ENCODE assay signal across 8 cellular contexts in the genomic region with DNA sequence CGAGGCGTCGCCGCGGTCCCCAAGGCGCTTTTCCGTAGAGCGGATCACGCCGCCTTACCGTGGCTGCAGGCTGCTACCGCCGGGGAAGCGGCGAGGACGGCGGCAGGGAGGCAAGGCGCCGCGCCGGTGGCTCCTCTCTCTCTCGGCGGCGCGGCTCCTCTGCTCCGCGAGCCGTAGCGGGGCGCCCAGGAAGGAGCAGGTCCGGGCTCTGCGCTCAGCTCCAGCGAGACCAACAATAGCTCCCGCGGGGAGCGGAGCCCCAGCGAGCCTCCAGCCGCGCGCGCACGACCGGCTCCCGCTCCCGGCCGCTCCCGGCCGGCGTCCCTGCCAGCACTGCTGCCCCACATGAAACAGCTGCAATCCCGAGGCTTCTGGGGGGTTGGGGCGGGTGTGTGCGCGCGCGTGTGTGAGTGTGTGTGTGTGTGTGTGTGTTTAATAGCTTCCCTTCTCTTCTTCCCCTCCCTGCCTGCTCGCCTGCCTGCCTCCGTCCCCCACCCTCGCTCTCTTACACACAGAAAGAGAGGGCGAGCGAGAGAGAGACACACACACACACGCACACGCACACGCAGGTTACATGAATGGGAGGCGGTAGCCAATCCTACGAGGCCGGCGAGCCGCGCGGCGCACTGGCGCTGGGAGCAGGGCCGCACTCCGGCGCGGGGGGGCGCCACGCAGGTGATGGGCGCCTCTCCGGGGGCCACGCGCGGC. TPM values are rescaled to one million over a fixed set of nuclear protein-coding genes. Genes with fewer than 3 reads are reported as not detected.
DNase-seq lines count a peak whose midpoint lies in the region; ATAC-seq and TF ChIP-seq lines count a peak whose summit lies in the region.

A gene (minus strand): TSS at position 580 of the 708 bp plus-strand sequence. CDS start 371,086 bp downstream, outside the sequence.

- CTCF ChIA-PET in AG04449 (lab: Yijun Ruan, JAX) = interaction anchor here (1.0 to 2.7 kb wide), 23 partner anchors 9 to 794 kb away, joined by 3 to 22 read pairs (median 5); no protein-coding TSS in a partner anchor

- H2BK15ac ChIP-seq in neuronal stem cell (ENCODE audit: low read length) = peak within 1 kb of the TSS; percentile 68

- no peaks in the 10 kb centered on the region for H3K9me3 ChIP-seq in neuronal stem cell (replicated peaks in 1 of 2; ENCODE audit: control insufficient read depth in 2 of 2, insufficient read depth in 1 of 2, low read depth in 1 of 2, low read length in 2 of 2)

- no peak within 1 kb of the TSS for H3K27ac ChIP-seq in neuronal stem cell (replicated peaks; ENCODE audit: low read length)

- H3K4me2 ChIP-seq in neuronal stem cell (ENCODE audit: insufficient read depth, low read length, poor library complexity, severe bottlenecking) = peak within 1 kb of the TSS; percentile 84

- no peaks in the 10 kb centered on the region for H3K36me3 ChIP-seq in neuronal stem cell (replicated peaks in 1 of 2; ENCODE audit: control insufficient read depth in 2 of 2, insufficient read depth in 2 of 2, low read length in 2 of 2)

- H3K36me3 Mint-ChIP-seq in activated T-helper 1 cell treated with anti-CD3 and anti-CD28 coated beads, Interleukin-12 subunit alpha, Interleukin-12 subunit beta, Interleukin-2, Interleukin-4 antibody, amounts not matched to agents 30 ng/mL and 10 ng/mL and 1 ng/mL, durations not matched to agents 14 hours and 24 hours and 36 hours (ENCODE audit: low read depth) = no peaks in the 10 kb centered on the region
- no peaks in the 10 kb centered on the region for H3K36me3 Mint-ChIP-seq in glutamatergic neuron (ENCODE audit: unreplicated experiment)

- peaks cover 7% of the 10 kb centered on the region for H3K4me1 Mint-ChIP-seq in activated T-helper 1 cell treated with anti-CD3 and anti-CD28 coated beads, Interleukin-12 subunit alpha, Interleukin-12 subunit beta, Interleukin-2, Interleukin-4 antibody, amounts not matched to agents 30 ng/mL and 10 ng/mL and 1 ng/mL, durations not matched to agents 14 hours and 24 hours and 36 hours (ENCODE audit: low read depth)
- peaks cover 14% of the 10 kb centered on the region for H3K4me1 Mint-ChIP-seq in glutamatergic neuron (ENCODE audit: low read depth, unreplicated experiment)

- no CpG with 5 or more reads among the region's 83 CpGs for whole genome bisulfite sequencing in neuronal stem cell (ENCODE audit: extremely low coverage in 2 of 2, insufficient read length in 2 of 2, insufficient replicate concordance in 1 of 2), 2 donors

- peaks cover 21 to 25% of the 10 kb centered on the region in 2 donors for H3K4me1 ChIP-seq in neuronal stem cell (ENCODE audit: control insufficient read depth in 2 of 2, insufficient read depth in 1 of 2, low read depth in 1 of 2, low read length in 2 of 2)

- H3K9me3 Mint-ChIP-seq in activated T-helper 1 cell treated with anti-CD3 and anti-CD28 coated beads, Interleukin-12 subunit alpha, Interleukin-12 subunit beta, Interleukin-2, Interleukin-4 antibody, amounts not matched to agents 30 ng/mL and 10 ng/mL and 1 ng/mL, durations not matched to agents 14 hours and 24 hours and 36 hours = no peaks in the 10 kb centered on the region
- H3K9me3 Mint-ChIP-seq in glutamatergic neuron (ENCODE audit: unreplicated experiment) = peaks cover 18% of the 10 kb centered on the region

- no peak within 1 kb of the TSS for H2BK5ac ChIP-seq in neuronal stem cell (ENCODE audit: low read length)

- H4K91ac ChIP-seq in neuronal stem cell (ENCODE audit: low read depth, low read length, poor library complexity) = peak within 1 kb of the TSS; percentile 7

- peak within 1 kb of the TSS; percentile 91 for H3K14ac ChIP-seq in neuronal stem cell (ENCODE audit: low read length)

- no peak within 1 kb of the TSS for H2BK120ac ChIP-seq in neuronal stem cell (ENCODE audit: low read depth, low read length)

- peak within 1 kb of the TSS; percentile 98 for H3K9ac ChIP-seq in neuronal stem cell (ENCODE audit: low read depth, low read length, poor library complexity)

- ATAC-seq in HG03135 (IDR thresholded peaks at IDR 0.05; ENCODE audit: unreplicated experiment) = no peak

- DNase-seq in AG04449 (ENCODE audit: low read depth, low spot score) (peak; percentile 40), GM13977 (ENCODE audit: low spot score) (peak; percentile 62), M059J (ENCODE audit: low read depth) (peak; percentile 85), glutamatergic neuron (peak; percentile 75), neuronal stem cell (ENCODE audit: low spot score) (peak; percentile 67), NCI-H2107 treated with DMSO at 0.1 percent for 48 hours (lab: John Stamatoyannopoulos, UW; ENCODE audit: unreplicated experiment) (no peak)
- DNase-seq in activated T-helper 1 cell treated with anti-CD3 and anti-CD28 coated beads, Interleukin-12 subunit alpha, Interleukin-12 subunit beta, Interleukin-2, Interleukin-4 antibody, amounts not matched to agents 30 ng/mL and 10 ng/mL and 1 ng/mL, durations not matched to agents 14 hours and 24 hours and 36 hours (ENCODE audit: low spot score) = no peak

- H3K4me3 ChIP-seq in AG04449 (ENCODE audit: low read depth, low read length) = peak within 1 kb of the TSS; percentile 70
- peak within 1 kb of the TSS; percentile 90 to 91 for H3K4me3 ChIP-seq in neuronal stem cell (ENCODE audit: low read length in 2 of 2)

- H3K23ac ChIP-seq in neuronal stem cell (ENCODE audit: low read depth, low read length, poor library complexity) = peak within 1 kb of the TSS; percentile 81

- H3K27ac Mint-ChIP-seq in activated T-helper 1 cell treated with anti-CD3 and anti-CD28 coated beads, Interleukin-12 subunit alpha, Interleukin-12 subunit beta, Interleukin-2, Interleukin-4 antibody, amounts not matched to agents 30 ng/mL and 10 ng/mL and 1 ng/mL, durations not matched to agents 14 hours and 24 hours and 36 hours = peak within 1 kb of the TSS; percentile 83
- H3K27ac Mint-ChIP-seq in glutamatergic neuron (ENCODE audit: unreplicated experiment) = peak within 1 kb of the TSS; percentile 90

- H2AK5ac ChIP-seq in neuronal stem cell (ENCODE audit: low read depth, low read length) = no peak within 1 kb of the TSS

- H3K18ac ChIP-seq in neuronal stem cell (ENCODE audit: low read length) = peak within 1 kb of the TSS; percentile 97

- H4K8ac ChIP-seq in neuronal stem cell (ENCODE audit: low read depth, low read length) = no peak within 1 kb of the TSS

- H3K27me3 Mint-ChIP-seq in activated T-helper 1 cell treated with anti-CD3 and anti-CD28 coated beads, Interleukin-12 subunit alpha, Interleukin-12 subunit beta, Interleukin-2, Interleukin-4 antibody, amounts not matched to agents 30 ng/mL and 10 ng/mL and 1 ng/mL, durations not matched to agents 14 hours and 24 hours and 36 hours (ENCODE audit: insufficient read depth) = peaks cover 58% of the 10 kb centered on the region
- peaks cover 18% of the 10 kb centered on the region for H3K27me3 Mint-ChIP-seq in glutamatergic neuron (ENCODE audit: unreplicated experiment)

- peak within 1 kb of the TSS; percentile 41 for H3K4me3 Mint-ChIP-seq in activated T-helper 1 cell treated with anti-CD3 and anti-CD28 coated beads, Interleukin-12 subunit alpha, Interleukin-12 subunit beta, Interleukin-2, Interleukin-4 antibody, amounts not matched to agents 30 ng/mL and 10 ng/mL and 1 ng/mL, durations not matched to agents 14 hours and 24 hours and 36 hours
- H3K4me3 Mint-ChIP-seq in glutamatergic neuron (ENCODE audit: unreplicated experiment) = peak within 1 kb of the TSS; percentile 95

- peak within 1 kb of the TSS; percentile 95 for H2AFZ ChIP-seq in neuronal stem cell (ENCODE audit: low read length)

- TF ChIP-seq CTCF in AG04449 (IDR thresholded peaks at IDR 0.05; ENCODE audit: insufficient read depth, low read length, missing control alignments) (peak; percentile 21), GM13977 (IDR thresholded peaks at IDR 0.05; ENCODE audit: extremely low read depth, insufficient read depth, missing control alignments) (peak; percentile 53), glutamatergic neuron (IDR thresholded peaks at IDR 0.05; ENCODE audit: partially characterized antibody, unreplicated experiment) (peak; percentile 42)

- H3K4ac ChIP-seq in neuronal stem cell (ENCODE audit: low read length) = no peak within 1 kb of the TSS

- in situ Hi-C loops in GM13977 (cut with MboI; ENCODE audit: low pct_unique_long_range_greater_than_20kb, low sequenced_read_pairs, unreplicated experiment) = no loop called here

- POLR2A ChIA-PET in AG04449 (lab: Yijun Ruan, JAX) = interaction anchor here (0.9 to 2.3 kb wide), 6 partner anchors 8 to 203 kb away, joined by 3 to 15 read pairs (median 5); no protein-coding TSS in a partner anchor

- peak within 1 kb of the TSS; percentile 30 for H2BK12ac ChIP-seq in neuronal stem cell (ENCODE audit: low read length)

- peaks cover 2 to 36% (median 5%) of the 10 kb centered on the region in 3 experiments for H3K27me3 ChIP-seq in neuronal stem cell (ENCODE audit: control insufficient read depth in 3 of 3, insufficient read depth in 3 of 3, low read depth in 1 of 3, low read length in 3 of 3)

- peaks cover 7% of the 10 kb centered on the region for H3K79me1 ChIP-seq in neuronal stem cell (ENCODE audit: low read depth, low read length)

- intact Hi-C loops in activated T-helper 1 cell treated with anti-CD3 and anti-CD28 coated beads, Interleukin-12 subunit alpha, Interleukin-12 subunit beta, Interleukin-2, Interleukin-4 antibody, amounts not matched to agents 30 ng/mL and 10 ng/mL and 1 ng/mL, durations not matched to agents 14 hours and 24 hours and 36 hours (cut with micrococcal nuclease) = no loop called here

RNA-seq across cellular contexts. Expression of the gene that starts here (rescaled TPM):
- total RNA-seq in M059J (2014; rRNA removed; shearing (Covaris generic)) = 5.5 and 22.6 TPM in 2 replicates
- 0.03 TPM in 1 of 2 replicates, not detected in the other for total RNA-seq in activated T-helper 1 cell treated with anti-CD3 and anti-CD28 coated beads, Interleukin-12 subunit alpha, Interleukin-12 subunit beta, Interleukin-2, Interleukin-4 antibody, amounts not matched to agents 30 ng/mL and 10 ng/mL and 1 ng/mL, durations not matched to agents 14 hours and 24 hours and 36 hours
- 50.7 TPM for total RNA-seq in glutamatergic neuron (ENCODE audit: unreplicated experiment)
- polyA plus RNA-seq in neuronal stem cell (2013, experiment 1 of 2) = 4.4 TPM
- 9.4 TPM for polyA plus RNA-seq in neuronal stem cell (2013, experiment 2 of 2)

Comparison
In these comparisons a context has a peak if more than half of its experiments do, and no peak if none do; other contexts are left out.
1. DNase-seq: peak in AG04449 (single experiment), GM13977 (single experiment), M059J (single experiment), glutamatergic neuron (single experiment) and neuronal stem cell (single experiment); none in activated T-helper 1 cell treated with anti-CD3 and anti-CD28 coated beads, Interleukin-12 subunit alpha, Interleukin-12 subunit beta, Interleukin-2, Interleukin-4 antibody, amounts not matched to agents 30 ng/mL and 10 ng/mL and 1 ng/mL, durations not matched to agents 14 hours and 24 hours and 36 hours (single experiment) and NCI-H2107 treated with DMSO at 0.1 percent for 48 hours (single experiment).
2. Peak in every context shown above with its lines, with median percentiles within 50 percentile points of each other: CTCF ChIP-seq.